27 cellular contexts compared by ENCODE assay signal in the genomic region with DNA sequence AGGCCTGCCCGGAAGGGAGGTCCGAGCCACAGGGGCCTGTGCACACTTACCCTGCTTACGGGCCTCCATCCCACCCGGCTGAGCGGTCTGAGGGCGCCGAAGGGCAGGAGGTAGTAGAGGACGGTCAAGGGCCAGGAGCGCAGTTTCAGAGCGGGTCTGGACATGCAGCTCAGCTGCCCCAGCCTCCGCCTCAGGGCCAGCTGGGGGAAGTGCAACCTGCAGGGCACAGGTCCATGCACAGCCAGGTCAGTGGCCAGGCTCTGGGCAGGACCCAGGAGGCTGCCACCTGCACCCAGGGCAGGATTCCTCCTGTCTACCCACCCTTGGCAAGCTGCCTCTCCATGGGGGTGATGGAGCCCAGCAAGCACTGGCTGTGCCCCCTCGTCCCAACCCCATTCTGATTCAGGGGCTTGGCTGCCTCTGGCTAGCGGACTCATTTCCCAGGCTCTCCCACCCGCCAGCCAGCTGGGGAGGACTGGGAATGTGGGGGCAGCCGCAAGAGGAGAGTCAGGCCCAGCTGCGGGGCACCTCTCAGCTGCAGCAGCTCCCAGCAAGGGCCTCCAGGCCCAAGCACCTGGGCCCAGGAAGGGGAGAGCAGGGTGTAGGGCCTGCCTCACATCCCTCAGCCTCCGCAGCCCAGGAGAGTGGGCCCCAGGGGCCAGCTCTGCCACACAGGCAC. TPM values are rescaled to one million over a fixed set of nuclear protein-coding genes. Genes with fewer than 3 reads are reported as not detected.
DNase-seq lines count a peak whose midpoint lies in the region; ATAC-seq and TF ChIP-seq lines count a peak whose summit lies in the region.
"Had no signal": no experiment of that assay in that cellular context is flagged by ENCODE, and none has a peak within 500 bp of the region (broad histone marks: within the 10 kb centered on the region; RNA-seq: fewer than 3 reads in every experiment).

No MANE protein-coding gene starts in this region.

- no peaks in the 10 kb centered on the region for H3K9me3 Mint-ChIP-seq in central memory CD8-positive, alpha-beta T cell
- no peaks in the 10 kb centered on the region for H3K9me3 Mint-ChIP-seq in nephron progenitor cell
- H3K9me3 Mint-ChIP-seq: activated CD4-positive, alpha-beta T cell treated with anti-CD3 and anti-CD28 coated beads, Interleukin-2, amount 10 ng/mL, durations not matched to agents 24 days and 14 days; CD8-positive, alpha-beta T cell; IgD-negative memory B cell; mesothelial cell of epicardium; nephron had no signal

- peaks cover 22% of the 10 kb centered on the region for H3K4me1 Mint-ChIP-seq in central memory CD8-positive, alpha-beta T cell
- H3K4me1 Mint-ChIP-seq in nephron progenitor cell, result peaks cover 53% of the 10 kb centered on the region

- ATAC-seq in central memory CD8-positive, alpha-beta T cell (replicated peaks; ENCODE audit: extremely low read depth, poor library complexity, severe bottlenecking), result no peak
- ATAC-seq in HG03439 (IDR thresholded peaks at IDR 0.05; ENCODE audit: unreplicated experiment) (no peak), GM21619 (IDR thresholded peaks at IDR 0.05; ENCODE audit: unreplicated experiment) (no peak)
- ATAC-seq: CD8-positive, alpha-beta T cell; esophagus mucosa; gastrocnemius medialis; left colon had no signal

- H3K36me3 Mint-ChIP-seq in central memory CD8-positive, alpha-beta T cell (ENCODE audit: insufficient read depth), result peaks cover 43% of the 10 kb centered on the region
- peaks cover 6% of the 10 kb centered on the region for H3K36me3 Mint-ChIP-seq in nephron progenitor cell (ENCODE audit: low read depth)
- H3K36me3 Mint-ChIP-seq: IgD-negative memory B cell had no signal

- H3K4me3 Mint-ChIP-seq in central memory CD8-positive, alpha-beta T cell, result no peak overlapping the region
- no peak overlapping the region for H3K4me3 Mint-ChIP-seq in nephron progenitor cell
- H3K4me3 Mint-ChIP-seq: activated CD4-positive, alpha-beta T cell treated with anti-CD3 and anti-CD28 coated beads, Interleukin-2, amount 10 ng/mL, durations not matched to agents 24 days and 14 days; CD8-positive, alpha-beta T cell; mesothelial cell of epicardium had no signal

- H3K4me2 ChIP-seq in BLaER1, result no peak overlapping the region

- peaks cover 88% of the 10 kb centered on the region for H3K36me3 ChIP-seq in BLaER1
- H3K36me3 ChIP-seq in H7 (replicated peaks; ENCODE audit: control insufficient read depth, insufficient read depth, low read length), result peaks cover 22% of the 10 kb centered on the region
- 0 out of 2 replicates have a peak, but pooled peaks cover 2% of the 10 kb centered on the region for H3K36me3 ChIP-seq in SJCRH30
- peaks cover 14% of the 10 kb centered on the region for H3K36me3 ChIP-seq in A673 (ENCODE audit: insufficient read depth, low read length, poor library complexity, severe bottlenecking)

- no peak overlapping the region; the same call in 1 of the 2 replicates for H3K9ac ChIP-seq in BLaER1

- TF ChIP-seq CTCF in nephron progenitor cell (IDR thresholded peaks at IDR 0.05) (no peak), A673 (conservative IDR thresholded peaks at IDR 0.05; ENCODE audit: low read depth, low read length) (no peak)

- H3K4me3 ChIP-seq in BLaER1 (no peak overlapping the region), H7 (ENCODE audit: insufficient read depth, low read depth, low read length) (no peak overlapping the region), SJCRH30 (no peak overlapping the region), A673 (ENCODE audit: low read depth, low read length, poor library complexity, severe bottlenecking) (no peak overlapping the region)
- H3K4me3 ChIP-seq: gastrocnemius medialis, MG63, tibial artery had no signal

- intact Hi-C loops in A673 (cut with micrococcal nuclease; ENCODE audit: unreplicated experiment), result no loop called here

- POLR2A ChIA-PET in A673 (lab: Charles Lee; ENCODE audit: low non-redundant PET), result interaction anchor here (0.6 kb wide), 1 partner anchor 63 kb away, joined by 10 read pairs; no protein-coding TSS in a partner anchor

- H3K9me3 ChIP-seq in BLaER1 (no peaks in the 10 kb centered on the region), SJCRH30 (replicated peaks) (no peaks in the 10 kb centered on the region), A673 (ENCODE audit: low read depth, low read length, poor library complexity, severe bottlenecking) (no peaks in the 10 kb centered on the region)
- H3K9me3 ChIP-seq: gastrocnemius medialis, MG63, tibial artery had no signal

- DNase-seq in H7, result peak; percentile 60
- DNase-seq in central memory CD8-positive, alpha-beta T cell (ENCODE audit: low spot score in 2 of 2), result no peak
- DNase-seq in nephron progenitor cell, result no peak
- DNase-seq in SJCRH30, result no peak
- no peak for DNase-seq in A673 (ENCODE audit: low spot score)
- DNase-seq: activated CD4-positive, alpha-beta T cell treated with anti-CD3 and anti-CD28 coated beads, Interleukin-2, amount 10 ng/mL, durations not matched to agents 24 days and 14 days; activated CD8-positive, alpha-beta memory T cell treated with anti-CD3 and anti-CD28 coated beads, Interleukin-2, amount 50 U/mL, for 4 hours; activated effector memory CD4-positive, alpha-beta T cell treated with anti-CD3 and anti-CD28 coated beads, Interleukin-2, amount 50 U/mL, for 16 hours; CD8-positive, alpha-beta T cell; effector CD4-positive, alpha-beta T cell; gastrocnemius medialis; left colon; MG63; NCI-H774; SHP77; stimulated activated CD4-positive, alpha-beta T cell treated with anti-CD3 and anti-CD28 coated beads, Interleukin-1b, Interleukin-23, amount 100 ng/mL, for 48 hours; stimulated activated naive CD4-positive, alpha-beta T cell treated with Interleukin-2 at 50 U/mL for 16 hours had no signal

- peak overlapping the region; percentile 47 for H3K27ac Mint-ChIP-seq in central memory CD8-positive, alpha-beta T cell (ENCODE audit: low read depth)
- H3K27ac Mint-ChIP-seq in nephron progenitor cell, result peak overlapping the region; percentile 71
- H3K27ac Mint-ChIP-seq: activated CD4-positive, alpha-beta T cell treated with anti-CD3 and anti-CD28 coated beads, Interleukin-2, amount 10 ng/mL, durations not matched to agents 24 days and 14 days had no signal

- H3K27me3 ChIP-seq in BLaER1 (no peaks in the 10 kb centered on the region), H7 (ENCODE audit: control insufficient read depth, insufficient read depth, low read length) (no peaks in the 10 kb centered on the region), SJCRH30 (no peaks in the 10 kb centered on the region), A673 (replicated peaks; ENCODE audit: insufficient read depth, low read depth, low read length, poor library complexity) (no peaks in the 10 kb centered on the region)
- H3K27me3 ChIP-seq: gastrocnemius medialis, MG63, tibial artery had no signal

- H3K27ac ChIP-seq in BLaER1 (peak overlapping the region; percentile 60; the same call in 1 of the 2 replicates), SJCRH30 (no peak overlapping the region), A673 (ENCODE audit: low read depth, low read length, poor library complexity, severe bottlenecking) (no peak overlapping the region)
- H3K27ac ChIP-seq: gastrocnemius medialis, HL-60, tibial artery had no signal

- H4K20me1 ChIP-seq in BLaER1, result peaks cover 100% of the 10 kb centered on the region

- no peaks in the 10 kb centered on the region for H3K27me3 Mint-ChIP-seq in central memory CD8-positive, alpha-beta T cell
- H3K27me3 Mint-ChIP-seq in nephron progenitor cell (ENCODE audit: low read depth, poor library complexity), result no peaks in the 10 kb centered on the region
- H3K27me3 Mint-ChIP-seq: activated CD4-positive, alpha-beta T cell treated with anti-CD3 and anti-CD28 coated beads, Interleukin-2, amount 10 ng/mL, durations not matched to agents 24 days and 14 days; IgD-negative memory B cell; progenitor cell of endocrine pancreas had no signal

- H3K4me1 ChIP-seq in BLaER1 (peaks cover 60% of the 10 kb centered on the region), SJCRH30 (no peaks in the 10 kb centered on the region), A673 (ENCODE audit: insufficient read depth, low read length, poor library complexity, severe bottlenecking) (no peaks in the 10 kb centered on the region)

- no TSS peak for BruUV-seq in A673 (replicated peaks; lab: Mats Ljungman, UMichigan)

- CTCF ChIA-PET in A673 (lab: Charles Lee), result no interaction called here

RNA-seq across cellular contexts. Expression of a gene that starts 38.2 kb away (rescaled TPM):
- total RNA-seq in H7 (2014; rRNA removed; shearing (Covaris generic)), result 70.2 and 72.6 TPM in 2 replicates
- total RNA-seq in SJCRH30 (2014; rRNA removed; shearing (Covaris generic)), result 18.6 and 20.1 TPM in 2 replicates
- total RNA-seq in A673 (2021), result 39.0 and 40.8 TPM in 2 replicates
